Comparison of ENCODE assay signal across 7 cellular contexts in the genomic region with DNA sequence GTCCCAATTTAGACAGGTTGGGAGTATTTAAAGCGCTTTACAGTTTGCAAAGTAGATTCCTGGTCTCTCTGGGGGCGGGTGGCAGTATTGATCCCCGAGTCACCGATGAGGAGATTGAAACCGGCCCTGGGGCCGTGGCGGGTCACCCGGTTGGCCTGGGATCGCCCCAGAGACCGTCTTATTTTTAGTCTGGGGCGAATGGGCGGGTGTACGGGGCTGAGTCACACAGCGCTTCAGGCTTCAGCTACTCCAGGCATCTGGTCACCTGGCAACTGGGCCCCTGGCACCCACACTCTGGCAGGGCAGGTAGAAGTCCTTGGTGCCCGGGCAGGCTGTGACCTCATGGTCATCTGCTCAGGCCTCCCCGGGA. TPM values are rescaled to one million over a fixed set of nuclear protein-coding genes. Genes with fewer than 3 reads are reported as not detected.
DNase-seq lines count a peak whose midpoint lies in the region; TF ChIP-seq lines count a peak whose summit lies in the region.

No MANE protein-coding gene starts in this region.

- peak; percentile 57 for DNase-seq in GM12865 (ENCODE audit: low read depth)
- no peak for DNase-seq in HL-60 (ENCODE audit: low read depth in 1 of 2, low spot score in 1 of 2)
- DNase-seq in activated CD4-positive, alpha-beta T cell treated with anti-CD3 and anti-CD28 coated beads, Interleukin-2, amount 50 U/mL, for 1 hour = peak; percentile 18
- DNase-seq in erythroblast (lab: John Stamatoyannopoulos, UW) = peak; percentile 54 to 69
- no peak for DNase-seq in type B pancreatic cell (ENCODE audit: extremely low spot score, unreplicated experiment)
- no peak for DNase-seq in NCI-H2107 treated with DMSO at 0.1 percent for 48 hours (lab: John Stamatoyannopoulos, UW; ENCODE audit: unreplicated experiment)

- peak overlapping the region; percentile 83 for H3K27ac ChIP-seq in HL-60 (replicated peaks)

- no peak for TF ChIP-seq CTCF in GM12865 (IDR thresholded peaks at IDR 0.05; ENCODE audit: insufficient read depth, low read depth, low read length, missing control alignments)
- TF ChIP-seq CTCF in HL-60 (IDR thresholded peaks at IDR 0.05; ENCODE audit: insufficient read depth, low read length) = no peak
- no peak for TF ChIP-seq CTCF in type B pancreatic cell (conservative IDR thresholded peaks at IDR 0.05)

- peaks cover 4% of the 10 kb centered on the region for H3K36me3 ChIP-seq in mucosa of stomach (ENCODE audit: control insufficient read depth, insufficient read depth, low read length)

- peak overlapping the region; percentile 97 for H3K9ac ChIP-seq in mucosa of stomach (ENCODE audit: low read length)

- H3K4me3 Mint-ChIP-seq in type B pancreatic cell = peak overlapping the region; percentile 88

- H3K27ac Mint-ChIP-seq in type B pancreatic cell = peak overlapping the region; percentile 100

- no peaks in the 10 kb centered on the region for H3K27me3 Mint-ChIP-seq in type B pancreatic cell

- H3K36me3 Mint-ChIP-seq in type B pancreatic cell = no peaks in the 10 kb centered on the region

- peak overlapping the region; percentile 62 for H3K4me3 ChIP-seq in GM12865 (ENCODE audit: low read depth, low read length)
- H3K4me3 ChIP-seq in HL-60 (replicated peaks; ENCODE audit: insufficient read depth, low read length) = peak overlapping the region; percentile 76
- H3K4me3 ChIP-seq in mucosa of stomach (ENCODE audit: low read length) = peak overlapping the region; percentile 86

- no peaks in the 10 kb centered on the region for H3K9me3 Mint-ChIP-seq in type B pancreatic cell

- TF ChIP-seq POLR2A in erythroblast (IDR thresholded peaks at IDR 0.05; ENCODE audit: low read length) = no peak

- H3K9me3 ChIP-seq in mucosa of stomach (ENCODE audit: control insufficient read depth, low read length) = no peaks in the 10 kb centered on the region

- no peaks in the 10 kb centered on the region for H3K27me3 ChIP-seq in HL-60 (ENCODE audit: insufficient read depth, poor library complexity, severe bottlenecking)
- no peaks in the 10 kb centered on the region for H3K27me3 ChIP-seq in mucosa of stomach (ENCODE audit: control insufficient read depth, insufficient read depth, low read length)

- peaks cover 49% of the 10 kb centered on the region for H3K4me1 ChIP-seq in mucosa of stomach (ENCODE audit: control insufficient read depth, insufficient read depth, low read length)

- peaks cover 10% of the 10 kb centered on the region for H3K4me1 Mint-ChIP-seq in type B pancreatic cell (ENCODE audit: unreplicated experiment)

RNA-seq across cellular contexts. Expression of a gene that starts 0.7 kb away (rescaled TPM):
- total RNA-seq in type B pancreatic cell (ENCODE audit: low replicate concordance) = 17.9 and 31.2 TPM in 2 replicates

RNA-seq across cellular contexts. Expression of a gene that starts 2.6 kb away (rescaled TPM):
- total RNA-seq in type B pancreatic cell (ENCODE audit: low replicate concordance) = 248 and 320 TPM in 2 replicates

RNA-seq across cellular contexts. Expression of a gene that starts 35.7 kb away (rescaled TPM):
- 35.1 and 61.2 TPM in 2 replicates for total RNA-seq in type B pancreatic cell (ENCODE audit: low replicate concordance)

RNA-seq across cellular contexts. Expression of a gene that starts 53.7 kb away (rescaled TPM):
- total RNA-seq in type B pancreatic cell (ENCODE audit: low replicate concordance) = 47.5 and 70.2 TPM in 2 replicates

RNA-seq across cellular contexts. Expression of a gene that starts 54.0 kb away (rescaled TPM):
- total RNA-seq in type B pancreatic cell (ENCODE audit: low replicate concordance) = 20.2 and 26.6 TPM in 2 replicates

Comparison
In these comparisons a context has a peak if more than half of its experiments do, and no peak if none do; other contexts are left out.
1. DNase-seq: peak in GM12865 (single experiment), activated CD4-positive, alpha-beta T cell treated with anti-CD3 and anti-CD28 coated beads, Interleukin-2, amount 50 U/mL, for 1 hour (single experiment) and erythroblast (2 of 2); none in HL-60 (0 of 2), type B pancreatic cell (single experiment) and NCI-H2107 treated with DMSO at 0.1 percent for 48 hours (single experiment).
2. Peak in every context shown above with its lines, with median percentiles within 50 percentile points of each other: H3K4me3 ChIP-seq.